Comparison of ENCODE assay signal across 10 cellular contexts in the genomic region with DNA sequence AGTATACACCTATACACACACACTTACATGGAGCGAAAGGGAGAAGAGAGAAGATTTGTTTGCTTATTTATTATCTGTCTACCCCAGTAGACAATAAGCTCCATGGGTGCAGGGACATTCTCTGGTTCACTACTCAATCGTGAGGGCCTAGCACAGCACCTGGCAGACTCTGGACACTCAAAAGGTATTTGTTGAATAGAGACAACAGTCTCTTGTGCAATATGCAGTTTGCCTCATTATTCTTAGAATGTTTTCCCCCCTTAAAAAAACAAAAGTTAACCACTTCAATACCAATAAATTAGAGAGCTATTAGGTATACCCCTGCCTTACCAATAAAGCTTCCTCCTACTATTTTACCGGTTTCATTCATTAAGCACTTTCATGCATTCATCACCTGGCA. TPM values are rescaled to one million over a fixed set of nuclear protein-coding genes. Genes with fewer than 3 reads are reported as not detected.
DNase-seq lines count a peak whose midpoint lies in the region; ATAC-seq and TF ChIP-seq lines count a peak whose summit lies in the region.
"Had no signal": no experiment of that assay in that cellular context is flagged by ENCODE, and none has a peak within 500 bp of the region (broad histone marks: within the 10 kb centered on the region; RNA-seq: fewer than 3 reads in every experiment).

No MANE protein-coding gene starts in this region.

- no peak overlapping the region for H3K4me3 ChIP-seq in A673 (ENCODE audit: low read depth, low read length, poor library complexity, severe bottlenecking)
- H3K4me3 ChIP-seq in CD8-positive, alpha-beta memory T cell (ENCODE audit: low read length), result no peak overlapping the region
- H3K4me3 ChIP-seq in hepatocyte, result no peak overlapping the region
- H3K4me3 ChIP-seq in adrenal gland, result peak overlapping the region in 1 of 4 donors; percentile 5

- H3K4me1 ChIP-seq in A673 (ENCODE audit: insufficient read depth, low read length, poor library complexity, severe bottlenecking) (peaks cover 8% of the 10 kb centered on the region), hepatocyte (ENCODE audit: insufficient read depth) (peaks cover 33% of the 10 kb centered on the region), adrenal gland (replicated peaks in 1 of 2) (peaks cover 30 to 33% of the 10 kb centered on the region in 2 donors)
- H3K4me1 ChIP-seq in CD8-positive, alpha-beta memory T cell (ENCODE audit: insufficient read depth, low read length), result peaks cover 32% of the 10 kb centered on the region

- H3K36me3 Mint-ChIP-seq in CD8-positive, alpha-beta memory T cell, result peaks cover 0 to 45% (median 10%) of the 10 kb centered on the region in 3 donors
- H3K36me3 Mint-ChIP-seq in T-helper 17 cell (ENCODE audit: low read depth), result peaks cover 2% of the 10 kb centered on the region

- peak overlapping the region in 7 of 8 donors; percentile 8 to 92 (median 65) for H3K27ac Mint-ChIP-seq in CD8-positive, alpha-beta memory T cell
- peak overlapping the region; percentile 93 for H3K27ac Mint-ChIP-seq in T-helper 17 cell

- H3K9me3 Mint-ChIP-seq in CD8-positive, alpha-beta memory T cell, result no peaks in the 10 kb centered on the region

- H3K9me2 ChIP-seq in hepatocyte (replicated peaks; ENCODE audit: insufficient read depth), result no peaks in the 10 kb centered on the region

- H3K79me2 ChIP-seq in hepatocyte, result peaks cover 79% of the 10 kb centered on the region

- H3K27me3 Mint-ChIP-seq in CD8-positive, alpha-beta memory T cell, result no peaks in the 10 kb centered on the region
- no peaks in the 10 kb centered on the region for H3K27me3 Mint-ChIP-seq in T-helper 17 cell

- CTCF ChIA-PET in A673 (lab: Charles Lee), result no interaction called here
- CTCF ChIA-PET in CD8-positive, alpha-beta memory T cell (lab: Charles Lee), result interaction anchor here (1.2 to 3.8 kb wide), 3 partner anchors 17 to 33 kb away, joined by 3 to 22 read pairs (median 3); no protein-coding TSS in a partner anchor

- H3K27ac ChIP-seq in A673 (ENCODE audit: low read depth, low read length, poor library complexity, severe bottlenecking) (no peak overlapping the region), hepatocyte (no peak overlapping the region), adrenal gland (no peak overlapping the region)
- H3K27ac ChIP-seq in CD8-positive, alpha-beta memory T cell (ENCODE audit: low read depth, low read length), result no peak overlapping the region

- H3K36me3 ChIP-seq in A673 (ENCODE audit: insufficient read depth, low read length, poor library complexity, severe bottlenecking) (no peaks in the 10 kb centered on the region), hepatocyte (replicated peaks; ENCODE audit: insufficient read depth, low read depth) (no peaks in the 10 kb centered on the region), adrenal gland (replicated peaks in 1 of 2) (no peaks in the 10 kb centered on the region)
- no peaks in the 10 kb centered on the region for H3K36me3 ChIP-seq in CD8-positive, alpha-beta memory T cell (ENCODE audit: insufficient read depth, low read length)

- peak overlapping the region; percentile 94 for H3K4me2 ChIP-seq in hepatocyte

- H3K9me3 ChIP-seq in A673 (ENCODE audit: low read depth, low read length, poor library complexity, severe bottlenecking), result no peaks in the 10 kb centered on the region
- no peaks in the 10 kb centered on the region for H3K9me3 ChIP-seq in CD8-positive, alpha-beta memory T cell (ENCODE audit: low read length)
- no peaks in the 10 kb centered on the region for H3K9me3 ChIP-seq in T-helper 17 cell (ENCODE audit: control insufficient read depth, low read length, poor library complexity, severe bottlenecking)
- no peaks in the 10 kb centered on the region for H3K9me3 ChIP-seq in hepatocyte (ENCODE audit: low read depth)
- H3K9me3 ChIP-seq in adrenal gland (replicated peaks in 1 of 3), result no peaks in the 10 kb centered on the region

- H2AFZ ChIP-seq in hepatocyte, result no peak overlapping the region

- peaks cover 21% of the 10 kb centered on the region for H4K20me1 ChIP-seq in hepatocyte (ENCODE audit: insufficient read depth, poor library complexity, severe bottlenecking)

- no peak for DNase-seq in A673 (ENCODE audit: low spot score)
- DNase-seq in CD8-positive, alpha-beta memory T cell, result no peak
- no peak for DNase-seq in T-helper 17 cell
- no peak for DNase-seq in hepatocyte (ENCODE audit: low spot score)
- no peak for DNase-seq in OCI-M1 (lab: John Stamatoyannopoulos, UW)
- no peak for DNase-seq in DMS 273 treated with DMSO at 0.1 percent for 48 hours (lab: John Stamatoyannopoulos, UW)
- no peak for DNase-seq in adrenal gland
- DNase-seq: cerebellar nuclear complex, NCI-H748 treated with DMSO at 0.1 percent for 48 hours had no signal

- H3K27me3 ChIP-seq in A673 (replicated peaks; ENCODE audit: insufficient read depth, low read depth, low read length, poor library complexity), result no peaks in the 10 kb centered on the region
- no peaks in the 10 kb centered on the region for H3K27me3 ChIP-seq in CD8-positive, alpha-beta memory T cell (ENCODE audit: insufficient read depth, low read length, poor library complexity, severe bottlenecking)
- no peaks in the 10 kb centered on the region for H3K27me3 ChIP-seq in hepatocyte
- H3K27me3 ChIP-seq in adrenal gland, result no peaks in the 10 kb centered on the region

- TSS peak; percentile 38 for BruUV-seq in A673 (replicated peaks; lab: Mats Ljungman, UMichigan)

- WGBS in hepatocyte (ENCODE audit: low lambda C conversion rate, missing lambda C conversion rate), result 89% methylated on average over 3 of the region's 3 CpGs
- 72 to 82% (median 79%) methylated on average over 3 of the region's 3 CpGs for WGBS in adrenal gland, 4 donors

- TF ChIP-seq CTCF in A673 (conservative IDR thresholded peaks at IDR 0.05; ENCODE audit: low read depth, low read length) (no peak), hepatocyte (IDR thresholded peaks at IDR 0.05; ENCODE audit: poor library complexity) (no peak), adrenal gland (IDR thresholded peaks at IDR 0.05) (no peak)

- POLR2A ChIA-PET in A673 (lab: Charles Lee; ENCODE audit: low non-redundant PET), result no interaction called here
- POLR2A ChIA-PET in CD8-positive, alpha-beta memory T cell (lab: Charles Lee), result no interaction called here

- ATAC-seq in T-helper 17 cell (no peak), GM18517 (IDR thresholded peaks at IDR 0.05; ENCODE audit: unreplicated experiment) (no peak)

- intact Hi-C loops in A673 (cut with micrococcal nuclease; ENCODE audit: unreplicated experiment), result no loop called here
- intact Hi-C loops in adrenal gland (cut with DNase I), result no loop called here

- no peak for TF ChIP-seq POLR2A in adrenal gland (IDR thresholded peaks at IDR 0.05)

- peaks cover 51 to 68% (median 67%) of the 10 kb centered on the region in 3 donors for H3K4me1 Mint-ChIP-seq in CD8-positive, alpha-beta memory T cell
- peaks cover 41% of the 10 kb centered on the region for H3K4me1 Mint-ChIP-seq in T-helper 17 cell

- H3K4me3 Mint-ChIP-seq in CD8-positive, alpha-beta memory T cell, result peak overlapping the region; percentile 21 to 84 (median 59)
- H3K4me3 Mint-ChIP-seq in T-helper 17 cell, result peak overlapping the region; percentile 72

RNA-seq across cellular contexts. Expression of a gene that starts 2.0 kb away (rescaled TPM):
- total RNA-seq in A673 (2021) (36.8 and 37.4 TPM in 2 replicates), T-helper 17 cell (10 to 100 TPM; 39.8 to 41.1 TPM), hepatocyte (19.6 and 19.8 TPM in 2 replicates), adrenal gland (10 to 100 TPM; 21.3 to 52.7 (median 38.2) TPM)
- total RNA-seq in CD8-positive, alpha-beta memory T cell, result 10 to 100 TPM; 31.7 to 32.6 TPM
- 24.1 TPM for polyA plus RNA-seq in CD8-positive, alpha-beta memory T cell
- polyA plus RNA-seq in hepatocyte (15.5 and 17.6 TPM in 2 replicates), adrenal gland (10 to 100 TPM in 1 of 3 donors, 1 to 10 TPM in 2; 8.1 to 27.7 (median 9.8) TPM)

RNA-seq across cellular contexts. Expression of a gene that starts 33.6 kb away (rescaled TPM):
- 5.8 and 6.8 TPM in 2 replicates for total RNA-seq in A673 (2021)
- total RNA-seq in CD8-positive, alpha-beta memory T cell, result 10 to 100 TPM; 12.5 to 13.4 TPM
- 15.9 TPM for polyA plus RNA-seq in CD8-positive, alpha-beta memory T cell
- 10 to 100 TPM; 10.3 to 10.8 TPM for total RNA-seq in T-helper 17 cell
- 45.1 and 57.5 TPM in 2 replicates for total RNA-seq in hepatocyte
- polyA plus RNA-seq in hepatocyte, result 20.4 and 22.9 TPM in 2 replicates
- 10 to 100 TPM; 34.9 to 96.1 (median 45.5) TPM for total RNA-seq in adrenal gland
- 10 to 100 TPM; 19.2 to 33.0 (median 32.8) TPM for polyA plus RNA-seq in adrenal gland
